ENCODE assay signal across 9 cellular contexts in the genomic region with DNA sequence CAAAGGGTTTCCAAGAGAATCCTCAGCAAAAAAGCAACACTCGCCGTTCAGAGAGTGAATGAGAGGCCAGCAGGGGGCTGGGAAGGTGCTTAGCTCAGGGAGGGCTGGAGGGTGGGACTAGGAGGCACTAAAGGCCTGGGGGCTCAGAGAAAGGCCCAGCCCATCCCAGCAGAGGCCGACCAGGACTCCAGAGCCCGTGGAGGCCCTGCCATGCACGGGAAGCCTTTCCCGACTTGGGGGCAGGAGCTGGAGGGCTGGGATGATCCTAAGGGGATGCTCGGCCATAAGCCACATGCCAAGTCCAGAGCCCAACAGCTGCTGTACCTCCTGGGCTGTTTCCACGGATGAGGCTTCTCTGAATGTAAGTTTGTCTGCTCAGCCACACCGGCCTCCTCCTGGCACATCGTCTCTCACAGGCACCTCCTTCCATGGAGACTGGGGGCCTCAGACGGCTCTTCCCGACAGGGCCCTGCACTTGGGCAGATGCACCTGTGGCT. TPM values are rescaled to one million over a fixed set of nuclear protein-coding genes. Genes with fewer than 3 reads are reported as not detected.
DNase-seq lines count a peak whose midpoint lies in the region; ATAC-seq and TF ChIP-seq lines count a peak whose summit lies in the region.
"Had no signal": no experiment of that assay in that cellular context is flagged by ENCODE, and none has a peak within 500 bp of the region (broad histone marks: within the 10 kb centered on the region; RNA-seq: fewer than 3 reads in every experiment).

No MANE protein-coding gene starts in this region.

- peaks cover 9% of the 10 kb centered on the region for H3K27me3 Mint-ChIP-seq in HFFc6 (ENCODE audit: insufficient read depth)
- H3K27me3 Mint-ChIP-seq in activated T-helper 1 cell treated with anti-CD3 and anti-CD28 coated beads, Interleukin-12 subunit alpha, Interleukin-12 subunit beta, Interleukin-2, Interleukin-4 antibody, amounts not matched to agents 30 ng/mL and 10 ng/mL and 1 ng/mL, durations not matched to agents 14 hours and 24 hours and 36 hours (ENCODE audit: insufficient read depth), result no peaks in the 10 kb centered on the region

- H3K27ac Mint-ChIP-seq in HFFc6, result peak overlapping the region; percentile 98
- H3K27ac Mint-ChIP-seq in activated T-helper 1 cell treated with anti-CD3 and anti-CD28 coated beads, Interleukin-12 subunit alpha, Interleukin-12 subunit beta, Interleukin-2, Interleukin-4 antibody, amounts not matched to agents 30 ng/mL and 10 ng/mL and 1 ng/mL, durations not matched to agents 14 hours and 24 hours and 36 hours, result no peak overlapping the region

- peaks cover 28% of the 10 kb centered on the region for H3K36me3 Mint-ChIP-seq in HFFc6 (ENCODE audit: low read depth)
- peaks cover 30% of the 10 kb centered on the region for H3K36me3 Mint-ChIP-seq in activated T-helper 1 cell treated with anti-CD3 and anti-CD28 coated beads, Interleukin-12 subunit alpha, Interleukin-12 subunit beta, Interleukin-2, Interleukin-4 antibody, amounts not matched to agents 30 ng/mL and 10 ng/mL and 1 ng/mL, durations not matched to agents 14 hours and 24 hours and 36 hours (ENCODE audit: low read depth)

- no peaks in the 10 kb centered on the region for H3K9me3 Mint-ChIP-seq in HFFc6
- no peaks in the 10 kb centered on the region for H3K9me3 Mint-ChIP-seq in activated T-helper 1 cell treated with anti-CD3 and anti-CD28 coated beads, Interleukin-12 subunit alpha, Interleukin-12 subunit beta, Interleukin-2, Interleukin-4 antibody, amounts not matched to agents 30 ng/mL and 10 ng/mL and 1 ng/mL, durations not matched to agents 14 hours and 24 hours and 36 hours

- no peak for ATAC-seq in left cardiac atrium
- ATAC-seq in sciatic nerve, result no peak

- no peak overlapping the region for H3K4me3 ChIP-seq in WI38 (ENCODE audit: low read depth, low read length)

- H3K4me1 Mint-ChIP-seq in HFFc6 (ENCODE audit: low read depth), result peaks cover 89% of the 10 kb centered on the region
- peaks cover 67% of the 10 kb centered on the region for H3K4me1 Mint-ChIP-seq in activated T-helper 1 cell treated with anti-CD3 and anti-CD28 coated beads, Interleukin-12 subunit alpha, Interleukin-12 subunit beta, Interleukin-2, Interleukin-4 antibody, amounts not matched to agents 30 ng/mL and 10 ng/mL and 1 ng/mL, durations not matched to agents 14 hours and 24 hours and 36 hours (ENCODE audit: low read depth)

- peak overlapping the region; percentile 57; the same call in 1 of the 2 replicates for H3K4me3 Mint-ChIP-seq in HFFc6
- H3K4me3 Mint-ChIP-seq in activated T-helper 1 cell treated with anti-CD3 and anti-CD28 coated beads, Interleukin-12 subunit alpha, Interleukin-12 subunit beta, Interleukin-2, Interleukin-4 antibody, amounts not matched to agents 30 ng/mL and 10 ng/mL and 1 ng/mL, durations not matched to agents 14 hours and 24 hours and 36 hours, result no peak overlapping the region

- TF ChIP-seq CTCF in HFFc6 (IDR thresholded peaks at IDR 0.05), result peak; percentile 33
- 0 out of 2 replicates have a peak, but pooled peaks have one; percentile 5 for TF ChIP-seq CTCF in WI38 (IDR thresholded peaks at IDR 0.05; ENCODE audit: low read depth, low read length)

- intact Hi-C loops in left cardiac atrium (cut with DNase I), result no loop called here
- intact Hi-C loops in sciatic nerve (cut with DNase I), result no loop called here
- intact Hi-C loops in activated T-helper 1 cell treated with anti-CD3 and anti-CD28 coated beads, Interleukin-12 subunit alpha, Interleukin-12 subunit beta, Interleukin-2, Interleukin-4 antibody, amounts not matched to agents 30 ng/mL and 10 ng/mL and 1 ng/mL, durations not matched to agents 14 hours and 24 hours and 36 hours (cut with micrococcal nuclease), result loop anchor here (5.0 kb wide), 1 partner anchor 34 kb away; no protein-coding TSS in a partner anchor

- DNase-seq in HFFc6 (no peak), left cardiac atrium (peak; percentile 13), sciatic nerve (ENCODE audit: low spot score) (peak; percentile 41), HuH-7.5 (ENCODE audit: low spot score) (no peak), AG08396 (ENCODE audit: low spot score) (no peak), NCI-H226 (no peak)
- no peak for DNase-seq in activated T-helper 1 cell treated with anti-CD3 and anti-CD28 coated beads, Interleukin-12 subunit alpha, Interleukin-12 subunit beta, Interleukin-2, Interleukin-4 antibody, amounts not matched to agents 30 ng/mL and 10 ng/mL and 1 ng/mL, durations not matched to agents 14 hours and 24 hours and 36 hours (ENCODE audit: low spot score)
- DNase-seq: GDM1 had no signal

RNA-seq across cellular contexts. Expression of gene RASA3, which starts 19.5 kb away (rescaled TPM):
- 10 to 100 TPM; 31.6 to 37.6 (median 33.1) TPM for total RNA-seq in HFFc6 (2021; fragmentation: NEBNext Ultra II Directional; extraction: Animal tissue kit (Norgen Biotek cat#: 25700))
- 10 to 100 TPM; 19.9 to 20.1 TPM for total RNA-seq in left cardiac atrium
- total RNA-seq in sciatic nerve, result 47.6 TPM
- 22.9 and 23.5 TPM in 2 replicates for total RNA-seq in activated T-helper 1 cell treated with anti-CD3 and anti-CD28 coated beads, Interleukin-12 subunit alpha, Interleukin-12 subunit beta, Interleukin-2, Interleukin-4 antibody, amounts not matched to agents 30 ng/mL and 10 ng/mL and 1 ng/mL, durations not matched to agents 14 hours and 24 hours and 36 hours

Comparison
In these comparisons a context has a peak if more than half of its experiments do, and no peak if none do; other contexts are left out.
1. DNase-seq: peak in left cardiac atrium (single experiment) and sciatic nerve (single experiment); none in HFFc6 (single experiment), activated T-helper 1 cell treated with anti-CD3 and anti-CD28 coated beads, Interleukin-12 subunit alpha, Interleukin-12 subunit beta, Interleukin-2, Interleukin-4 antibody, amounts not matched to agents 30 ng/mL and 10 ng/mL and 1 ng/mL, durations not matched to agents 14 hours and 24 hours and 36 hours (single experiment), HuH-7.5 (single experiment), AG08396 (single experiment) and NCI-H226 (single experiment).